In the genomic region with DNA sequence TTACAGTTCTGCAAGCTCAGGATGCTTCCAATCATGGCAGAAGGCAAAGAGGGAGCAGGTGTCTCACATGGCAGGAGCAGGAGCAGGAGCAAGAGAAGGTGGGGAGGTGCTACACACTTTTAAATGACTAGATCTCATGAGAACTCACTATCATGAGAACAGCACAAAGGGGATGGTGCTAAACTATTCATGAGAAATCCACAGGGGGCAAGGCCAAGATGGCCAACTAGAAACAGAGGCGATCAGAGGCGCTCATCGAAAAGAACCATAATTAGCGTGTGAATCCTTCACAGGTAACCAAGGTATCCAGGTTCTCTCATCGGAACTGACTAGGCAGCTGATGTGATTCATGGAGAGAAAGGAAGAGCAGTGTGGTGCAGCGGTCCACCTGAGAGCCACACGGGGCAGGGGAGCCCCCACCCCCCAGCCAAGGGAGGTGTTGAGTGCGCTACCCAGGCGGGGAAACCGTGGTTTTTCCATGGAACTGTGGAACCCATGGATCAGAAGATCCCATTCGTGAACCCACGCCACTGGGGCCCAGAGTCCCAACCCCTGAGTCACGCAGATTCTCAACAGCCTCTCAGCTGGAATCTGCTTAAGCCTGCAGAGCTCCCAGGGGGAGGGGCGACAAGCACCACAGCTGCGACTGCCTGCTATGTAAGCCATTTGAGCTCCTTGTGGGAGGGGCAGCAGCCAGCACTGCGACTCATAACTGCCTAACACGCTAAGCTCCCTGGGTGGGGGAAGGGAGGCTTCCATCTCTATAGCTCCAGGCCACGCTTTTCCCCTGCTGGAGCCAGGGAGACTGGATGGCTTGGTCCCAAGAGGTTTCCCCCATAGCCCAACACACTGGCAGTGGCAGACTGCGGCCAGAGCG, we compare ENCODE assay signal across 1 cellular context.
TF ChIP-seq lines count a peak whose summit lies in the region.

No MANE protein-coding gene starts in this region.

TF ChIP-seq in A549, 52 proteins besides CTCF, POLR2A, EP300 and RAD21 (continued from another document):
- TF ChIP-seq, protein P1, sequence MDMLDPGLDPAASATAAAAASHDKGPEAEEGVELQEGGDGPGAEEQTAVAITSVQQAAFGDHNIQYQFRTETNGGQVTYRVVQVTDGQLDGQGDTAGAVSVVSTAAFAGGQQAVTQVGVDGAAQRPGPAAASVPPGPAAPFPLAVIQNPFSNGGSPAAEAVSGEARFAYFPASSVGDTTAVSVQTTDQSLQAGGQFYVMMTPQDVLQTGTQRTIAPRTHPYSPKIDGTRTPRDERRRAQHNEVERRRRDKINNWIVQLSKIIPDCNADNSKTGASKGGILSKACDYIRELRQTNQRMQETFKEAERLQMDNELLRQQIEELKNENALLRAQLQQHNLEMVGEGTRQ (IDR thresholded peaks at IDR 0.05), result no peak
- TF ChIP-seq MAZ (IDR thresholded peaks at IDR 0.05; ENCODE audit: borderline replicate concordance, low read depth, low read length) (no peak), ZC3H11A (IDR thresholded peaks at IDR 0.05) (no peak)
